ENCODE assay signal across 8 cellular contexts in the genomic region with DNA sequence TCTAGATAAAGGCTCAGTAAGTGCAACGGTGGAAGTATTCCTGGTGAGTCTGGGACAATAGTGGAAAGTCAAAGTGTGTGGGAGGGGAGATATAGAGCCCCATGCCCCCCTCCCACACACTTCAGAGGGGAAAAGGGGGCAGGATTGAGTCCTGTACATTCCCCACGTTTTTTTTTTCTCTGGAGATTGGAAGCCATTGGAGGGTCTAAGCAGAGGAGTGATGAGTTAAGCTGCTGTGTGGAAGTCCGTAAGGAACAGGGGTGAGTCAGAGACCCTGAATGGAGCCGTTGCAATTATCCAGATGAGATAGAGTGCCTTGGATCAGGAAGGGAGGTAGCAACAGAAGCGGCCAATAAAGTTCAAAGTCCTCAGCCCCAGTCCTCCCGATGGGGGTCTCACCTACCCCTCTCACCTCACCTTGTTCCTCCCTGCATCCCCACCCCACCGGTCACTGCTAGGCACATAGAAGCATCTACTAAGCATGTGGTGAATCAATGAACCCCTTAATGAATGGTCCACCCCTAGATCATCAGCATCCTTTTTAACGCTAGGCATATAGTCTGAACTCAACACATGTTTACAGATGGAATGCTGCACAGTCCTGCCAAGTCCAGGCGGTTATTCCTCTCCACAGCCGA. TPM values are rescaled to one million over a fixed set of nuclear protein-coding genes. Genes with fewer than 3 reads are reported as not detected.
DNase-seq lines count a peak whose midpoint lies in the region; ATAC-seq, FAIRE-seq and TF ChIP-seq lines count a peak whose summit lies in the region.

No MANE protein-coding gene starts in this region.

- TF ChIP-seq POLR2A in breast epithelium (IDR thresholded peaks at IDR 0.05), result no peak
- no peak for TF ChIP-seq POLR2A in HepG2 (IDR thresholded peaks at IDR 0.05; ENCODE audit: insufficient read depth in 1 of 2, low read depth in 2 of 2, low read length in 2 of 2)

- no peaks in the 10 kb centered on the region for H3K36me3 Mint-ChIP-seq in type B pancreatic cell

- H3K79me2 ChIP-seq in HepG2 (ENCODE audit: insufficient read depth, low read length), result peaks cover 9% of the 10 kb centered on the region

- intact Hi-C loops in breast epithelium (cut with DNase I; ENCODE audit: low total_unique reads) (no loop called here), HepG2 (cut with micrococcal nuclease; ENCODE audit: unreplicated experiment) (loop anchor here (2.0 kb wide), 2 partner anchors 39 to 99 kb away; partner anchors contain the start of gene B4GALT5)

- no peaks in the 10 kb centered on the region for H3K27me3 ChIP-seq in breast epithelium
- no peaks in the 10 kb centered on the region; a peak in 1 of 5 replicates for H3K27me3 ChIP-seq in HepG2 (ENCODE audit: control insufficient read depth in 1 of 2, insufficient read depth in 2 of 2, low read length in 2 of 2)

- DNase-seq in LNCaP clone FGC (ENCODE audit: low read depth) (no peak), breast epithelium (ENCODE audit: low spot score in 2 of 2) (no peak), HepG2 (ENCODE audit: low spot score) (no peak), type B pancreatic cell (ENCODE audit: extremely low spot score, unreplicated experiment) (no peak), NCI-H524 treated with DMSO at 0.1 percent for 48 hours (lab: John Stamatoyannopoulos, UW) (no peak)
- no peak for DNase-seq in stimulated activated CD4-positive, alpha-beta T cell treated with anti-CD3 and anti-CD28 coated beads, Interleukin-12 subunit alpha, Interleukin-12 subunit beta, amount 100 ng/mL, for 4 hours

- H2AFZ ChIP-seq in HepG2 (ENCODE audit: low read length), result peak overlapping the region; percentile 45

- FAIRE-seq in HepG2 (lab: Jason Lieb, UNC), result no peak

- BruUV-seq in HepG2 (replicated peaks; lab: Mats Ljungman, UMichigan), result no TSS peak

- H3K4me1 Mint-ChIP-seq in type B pancreatic cell (ENCODE audit: unreplicated experiment), result peaks cover 17% of the 10 kb centered on the region

- ATAC-seq in GM18502 (IDR thresholded peaks at IDR 0.05; ENCODE audit: poor library complexity, unreplicated experiment), result peak; percentile 6
- peak; percentile 59 for ATAC-seq in HepG2
- ATAC-seq in GM21737 (IDR thresholded peaks at IDR 0.05; ENCODE audit: unreplicated experiment), result no peak

- H3K4me3 ChIP-seq in LNCaP clone FGC (ENCODE audit: low read depth, low read length), result peak overlapping the region; percentile 74
- peak overlapping the region; percentile 86 to 94 (median 90) for H3K4me3 ChIP-seq in breast epithelium
- H3K4me3 ChIP-seq in HepG2 (replicated peaks in 1 of 3; ENCODE audit: insufficient read depth in 1 of 3, low read depth in 2 of 3, low read length in 3 of 3), result peak overlapping the region; percentile 85 to 96 (median 95)

- WGBS in HepG2 (ENCODE audit: low lambda C conversion rate), result 4% methylated on average over 10 of the region's 10 CpGs

- H3K9ac ChIP-seq in HepG2 (ENCODE audit: insufficient read depth, low read depth, low read length), result peak overlapping the region; percentile 91

- no peaks in the 10 kb centered on the region for H3K27me3 Mint-ChIP-seq in type B pancreatic cell

- CTCF ChIA-PET in HepG2 (lab: Yijun Ruan, JAX; ENCODE audit: low intra/inter-chr PET ratio, low total read pairs), result interaction anchor here (1.6 kb wide), 1 partner anchor 201 kb away, joined by 8 read pairs; no protein-coding TSS in a partner anchor

- no peaks in the 10 kb centered on the region for H4K20me1 ChIP-seq in HepG2 (ENCODE audit: insufficient read depth, low read length)

- POLR2A ChIA-PET in HepG2 (lab: Yijun Ruan, JAX), result interaction anchor here (0.7 to 4.7 kb wide), 30 partner anchors 11 to 208 kb away, joined by 3 to 44 read pairs (median 5); partner anchors contain the start of genes B4GALT5, RNF114 and SPATA2

- TF ChIP-seq CTCF in LNCaP clone FGC (IDR thresholded peaks at IDR 0.05; ENCODE audit: control insufficient read depth, extremely low read depth, insufficient read depth) (no peak), breast epithelium (IDR thresholded peaks at IDR 0.05) (no peak), HepG2 (CRISPR knock-in tag; IDR thresholded peaks at IDR 0.05) (no peak), type B pancreatic cell (conservative IDR thresholded peaks at IDR 0.05) (no peak)

- peak overlapping the region; percentile 93 for H3K4me3 Mint-ChIP-seq in type B pancreatic cell

- no peak for TF ChIP-seq RAD21 in HepG2 (CRISPR knock-in tag; IDR thresholded peaks at IDR 0.05)

- H3K36me3 ChIP-seq in breast epithelium, result no peaks in the 10 kb centered on the region
- H3K36me3 ChIP-seq in HepG2 (replicated peaks in 1 of 2; ENCODE audit: control insufficient read depth in 1 of 2, insufficient read depth in 2 of 2, low read length in 2 of 2), result peaks cover 0 to 10% of the 10 kb centered on the region in 2 experiments; a peak in 3 of 5 replicates

- in situ Hi-C loops in HepG2 (cut with HindIII; ENCODE audit: extremely low pct_ligation_motif_present, low pct_unique_long_range_greater_than_20kb), result no loop called here

- peak overlapping the region; percentile 94 for H3K27ac Mint-ChIP-seq in type B pancreatic cell

- TF ChIP-seq EP300 in HepG2 (IDR thresholded peaks at IDR 0.05; ENCODE audit: low read depth in 2 of 2, low read length in 2 of 2), result no peak
- TF ChIP-seq EP300 in HepG2 (CRISPR knock-in tag; IDR thresholded peaks at IDR 0.05; ENCODE audit: borderline replicate concordance), result no peak

- H3K9me3 Mint-ChIP-seq in type B pancreatic cell, result no peaks in the 10 kb centered on the region

- peak overlapping the region; percentile 91 for H3K4me2 ChIP-seq in HepG2 (ENCODE audit: low read depth, low read length)

- H3K9me3 ChIP-seq in breast epithelium, result no peaks in the 10 kb centered on the region
- H3K9me3 ChIP-seq in HepG2 (ENCODE audit: low read length), result no peaks in the 10 kb centered on the region

- H3K4me1 ChIP-seq in breast epithelium (peaks cover 0 to 6% of the 10 kb centered on the region in 2 donors), HepG2 (ENCODE audit: insufficient read depth, low read length) (peaks cover 31% of the 10 kb centered on the region)

- peak overlapping the region; percentile 97 for H3K27ac ChIP-seq in breast epithelium
- peak overlapping the region; percentile 77 for H3K27ac ChIP-seq in HepG2 (ENCODE audit: extremely low read length, insufficient read depth, low read length)

TF ChIP-seq in HepG2, 621 proteins besides CTCF, POLR2A, EP300 and RAD21 (continues in another document):
- TF ChIP-seq STAG1 (CRISPR knock-in tag; IDR thresholded peaks at IDR 0.05) (no peak), ZNF292 (CRISPR knock-in tag; IDR thresholded peaks at IDR 0.05; ENCODE audit: borderline replicate concordance, low read depth) (no peak), CENPX (CRISPR knock-in tag; IDR thresholded peaks at IDR 0.05) (no peak), HINFP (CRISPR knock-in tag; IDR thresholded peaks at IDR 0.05; ENCODE audit: low read depth) (0 out of 2 replicates have a peak, but pooled peaks have one; percentile 21), HNF4A (CRISPR knock-in tag; IDR thresholded peaks at IDR 0.05) (peak; percentile 40; the same call in 1 of the 2 replicates)
- TF ChIP-seq, protein P1, sequence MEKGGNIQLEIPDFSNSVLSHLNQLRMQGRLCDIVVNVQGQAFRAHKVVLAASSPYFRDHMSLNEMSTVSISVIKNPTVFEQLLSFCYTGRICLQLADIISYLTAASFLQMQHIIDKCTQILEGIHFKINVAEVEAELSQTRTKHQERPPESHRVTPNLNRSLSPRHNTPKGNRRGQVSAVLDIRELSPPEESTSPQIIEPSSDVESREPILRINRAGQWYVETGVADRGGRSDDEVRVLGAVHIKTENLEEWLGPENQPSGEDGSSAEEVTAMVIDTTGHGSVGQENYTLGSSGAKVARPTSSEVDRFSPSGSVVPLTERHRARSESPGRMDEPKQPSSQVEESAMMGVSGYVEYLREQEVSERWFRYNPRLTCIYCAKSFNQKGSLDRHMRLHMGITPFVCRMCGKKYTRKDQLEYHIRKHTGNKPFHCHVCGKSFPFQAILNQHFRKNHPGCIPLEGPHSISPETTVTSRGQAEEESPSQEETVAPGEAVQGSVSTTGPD (CRISPR knock-in tag; IDR thresholded peaks at IDR 0.05), result peak; percentile 49; the same call in 1 of the 2 replicates

RNA-seq across cellular contexts. Expression of gene SLC9A8, which starts 0.7 kb away (rescaled TPM):
- total RNA-seq in breast epithelium (10 to 100 TPM; 11.8 to 13.5 (median 13.3) TPM), HepG2 (2016; rRNA removed; fragmentation: Illumina TruSeq; extraction: Trizol) (2.6 and 7.4 TPM in 2 replicates), type B pancreatic cell (ENCODE audit: low replicate concordance) (8.6 and 9.4 TPM in 2 replicates)
- total RNA-seq in HepG2 (2016; cell fraction: cytosol; rRNA removed; fragmentation: Illumina TruSeq; extraction: Trizol; ENCODE audit: low read depth), result 1.6 TPM in 2 replicates
- total RNA-seq in HepG2 (2016; cell fraction: insoluble cytoplasmic fraction; rRNA removed; fragmentation: Illumina TruSeq; extraction: Trizol), result 2.1 and 7.4 TPM in 2 replicates
- 2.2 and 2.6 TPM in 2 replicates for total RNA-seq in HepG2 (2016; cell fraction: membrane; rRNA removed; fragmentation: Illumina TruSeq; extraction: Trizol)
- 13.8 and 19.0 TPM in 2 replicates for total RNA-seq in HepG2 (2016; cell fraction: nucleus; rRNA removed; fragmentation: Illumina TruSeq; extraction: Trizol)
- polyA plus RNA-seq in HepG2 (2011; rRNA removed), result 4.1 and 4.7 TPM in 2 replicates
- 1.4 and 1.8 TPM in 2 replicates for polyA plus RNA-seq in HepG2 (2011; cell fraction: cytosol; rRNA removed)
- 17.3 and 20.8 TPM in 2 replicates for polyA plus RNA-seq in HepG2 (2011; cell fraction: nucleus; rRNA removed)
- 5.9 and 6.1 TPM in 2 replicates for polyA plus RNA-seq in HepG2 (2012)
- 0.68 and 0.75 TPM in 2 replicates for polyA plus RNA-seq in HepG2 (2016; cell fraction: cytosol; fragmentation: Illumina TruSeq; extraction: Trizol; ENCODE audit: low read depth)
- polyA plus RNA-seq in HepG2 (2016; cell fraction: insoluble cytoplasmic fraction; fragmentation: Illumina TruSeq; extraction: Trizol; ENCODE audit: low read depth), result 1.7 and 2.2 TPM in 2 replicates
- polyA plus RNA-seq in HepG2 (2016; cell fraction: membrane; fragmentation: Illumina TruSeq; extraction: Trizol; ENCODE audit: low read depth), result 1.2 and 1.5 TPM in 2 replicates
- 21.2 and 22.1 TPM in 2 replicates for polyA plus RNA-seq in HepG2 (2016; cell fraction: nucleus; fragmentation: Illumina TruSeq; extraction: Trizol; ENCODE audit: insufficient read depth, low read depth)
- 25.8 and 28.2 TPM in 2 replicates for polyA minus RNA-seq in HepG2 (2011; rRNA and poly(A)+ RNA removed; ENCODE audit: low replicate concordance)
- 0.88 and 2.2 TPM in 2 replicates for polyA minus RNA-seq in HepG2 (2011; cell fraction: cytosol; rRNA and poly(A)+ RNA removed)
- 26.4 and 27.8 TPM in 2 replicates for polyA minus RNA-seq in HepG2 (2011; cell fraction: nucleus; rRNA and poly(A)+ RNA removed)
